In genomic region chr15:31338318-31338878, GRCh38 we compare ENCODE assay signal across 7 cellular contexts. TPM values are rescaled to one million over a fixed set of nuclear protein-coding genes. Genes with fewer than 3 reads are reported as not detected.
A peak's percentile ranks its signal among the peaks of the same experiment; 100 is the strongest.
DNase-seq lines count a peak whose midpoint lies in the region; ATAC-seq and TF ChIP-seq lines count a peak whose summit lies in the region.

No MANE protein-coding gene starts in this region.

- H3K9me3 ChIP-seq in T-helper 17 cell (ENCODE audit: control insufficient read depth, low read length, poor library complexity, severe bottlenecking) = no peaks in the 10 kb centered on the region
- no peaks in the 10 kb centered on the region for H3K9me3 ChIP-seq in stomach

- peaks cover 83 to 100% (median 99%) of the 10 kb centered on the region in 4 donors for H3K4me1 ChIP-seq in stomach

- H3K4me3 Mint-ChIP-seq in T-helper 17 cell = peak overlapping the region; percentile 87

- TF ChIP-seq CTCF in stomach (IDR thresholded peaks at IDR 0.05) = no peak

- H3K27ac ChIP-seq in stomach = peak overlapping the region; percentile 40 to 99 (median 79)

- peak overlapping the region; percentile 99 for H3K27ac Mint-ChIP-seq in T-helper 17 cell

- H3K36me3 Mint-ChIP-seq in T-helper 17 cell (ENCODE audit: low read depth) = peaks cover 3% of the 10 kb centered on the region

- peaks cover 73% of the 10 kb centered on the region for H3K4me1 Mint-ChIP-seq in T-helper 17 cell

- no peak for TF ChIP-seq POLR2A in stomach (IDR thresholded peaks at IDR 0.05)

- WGBS in stomach, 5 donors = 11 to 45% (median 21%) methylated on average over 7 to 9 of the region's 9 CpGs

- peaks cover 0 to 8% (median 4%) of the 10 kb centered on the region in 4 donors for H3K36me3 ChIP-seq in stomach

- intact Hi-C loops in left cardiac atrium (cut with DNase I) (loop anchor here in 1 of 2 donors (10.0 kb wide), 1 partner anchor 56 kb away; no protein-coding TSS in a partner anchor), stomach (cut with DNase I; ENCODE audit: low total_unique reads) (no loop called here)

- peak; percentile 44 for ATAC-seq in GM19023 (IDR thresholded peaks at IDR 0.05; ENCODE audit: unreplicated experiment)
- peak; percentile 56 for ATAC-seq in HG02852 (IDR thresholded peaks at IDR 0.05; ENCODE audit: unreplicated experiment)
- ATAC-seq in T-helper 17 cell = peak; percentile 9
- peak; percentile 31 to 38 for ATAC-seq in left cardiac atrium

- H3K27me3 Mint-ChIP-seq in T-helper 17 cell = no peaks in the 10 kb centered on the region

- DNase-seq in T-helper 17 cell (no peak), left cardiac atrium (no peak), stomach (peak; percentile 62), KG1 (lab: John Stamatoyannopoulos, UW) (no peak)
- no peak for DNase-seq in activated CD4-positive, CD25-positive, alpha-beta regulatory T cell treated with anti-CD3 and anti-CD28 coated beads, Interleukin-2, amount 50 U/mL, for 72 hours

- TF ChIP-seq EP300 in stomach (IDR thresholded peaks at IDR 0.05) = no peak

- no peak overlapping the region for H3K4me3 ChIP-seq in stomach

- H3K27me3 ChIP-seq in stomach = no peaks in the 10 kb centered on the region

RNA-seq across cellular contexts. Expression of gene KLF13, which starts 11.8 kb away (rescaled TPM):
- 100 to 1,000 TPM; 184 to 226 TPM for total RNA-seq in T-helper 17 cell
- 10 to 100 TPM; 34.5 to 69.9 TPM for total RNA-seq in left cardiac atrium
- total RNA-seq in stomach = 10 to 100 TPM in 4 of 5 donors, 1 to 10 TPM in 1; 9.3 to 74.0 (median 38.8) TPM
- polyA plus RNA-seq in stomach = 10 to 100 TPM; 23.0 to 30.7 (median 24.3) TPM
